Comparison of ENCODE assay signal across 1 cellular context in genomic region chr3:184347321-184348056, GRCh38.
A peak's percentile ranks its signal among the peaks of the same experiment; 100 is the strongest.
TF ChIP-seq lines count a peak whose summit lies in the region.

No MANE protein-coding gene starts in this region.

TF ChIP-seq in IMR-90, 13 proteins besides CTCF, POLR2A, EP300 and RAD21 (continued from another document):
- TF ChIP-seq MAZ (IDR thresholded peaks at IDR 0.05; ENCODE audit: borderline replicate concordance, low read depth, low read length) (no peak), SMC3 (IDR thresholded peaks at IDR 0.05; ENCODE audit: low read depth, low read length) (no peak), FOS (IDR thresholded peaks at IDR 0.05; ENCODE audit: low read depth, low read length) (no peak), MAFK (IDR thresholded peaks at IDR 0.05; ENCODE audit: low read depth, low read length) (peak; percentile 88)
- TF ChIP-seq, protein P1, sequence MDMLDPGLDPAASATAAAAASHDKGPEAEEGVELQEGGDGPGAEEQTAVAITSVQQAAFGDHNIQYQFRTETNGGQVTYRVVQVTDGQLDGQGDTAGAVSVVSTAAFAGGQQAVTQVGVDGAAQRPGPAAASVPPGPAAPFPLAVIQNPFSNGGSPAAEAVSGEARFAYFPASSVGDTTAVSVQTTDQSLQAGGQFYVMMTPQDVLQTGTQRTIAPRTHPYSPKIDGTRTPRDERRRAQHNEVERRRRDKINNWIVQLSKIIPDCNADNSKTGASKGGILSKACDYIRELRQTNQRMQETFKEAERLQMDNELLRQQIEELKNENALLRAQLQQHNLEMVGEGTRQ (IDR thresholded peaks at IDR 0.05; ENCODE audit: low read depth, low read length) = no peak
